In the genomic region with DNA sequence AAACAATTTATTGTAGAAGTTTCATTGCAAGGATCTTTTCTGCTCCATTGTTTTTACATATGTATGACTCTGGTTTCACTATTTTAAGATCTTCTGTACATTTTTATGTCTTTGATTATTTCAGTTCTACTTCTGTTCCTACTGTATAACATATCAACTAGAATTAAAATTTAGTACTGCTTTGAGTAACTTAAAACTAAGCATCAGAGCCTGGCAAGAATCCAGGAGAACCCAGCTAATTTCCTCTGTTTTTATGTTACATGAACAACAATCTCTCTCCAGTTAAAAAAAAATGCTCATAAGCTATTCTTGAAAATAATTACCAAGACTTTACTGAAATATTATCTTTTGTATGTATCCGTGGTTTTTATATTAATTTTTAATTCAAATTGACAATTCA, we compare ENCODE assay signal across 16 cellular contexts.
A peak's percentile ranks its signal among the peaks of the same experiment; 100 is the strongest.
DNase-seq lines count a peak whose midpoint lies in the region; ATAC-seq and TF ChIP-seq lines count a peak whose summit lies in the region.
"Had no signal": no experiment of that assay in that cellular context is flagged by ENCODE, and none has a peak within 500 bp of the region (broad histone marks: within the 10 kb centered on the region; RNA-seq: fewer than 3 reads in every experiment).

No MANE protein-coding gene starts in this region.

- 27% methylated on average over 1 of the region's 1 CpG for WGBS in right lobe of liver (ENCODE audit: insufficient coverage, low coverage, low lambda C conversion rate, missing lambda C conversion rate)

- H3K9me3 ChIP-seq in SK-N-MC (ENCODE audit: low read depth, low read length) = no peaks in the 10 kb centered on the region
- H3K9me3 ChIP-seq in right lobe of liver = no peaks in the 10 kb centered on the region

- no peak for ATAC-seq in right lobe of liver
- ATAC-seq in GM21717 (IDR thresholded peaks at IDR 0.05; ENCODE audit: unreplicated experiment) = no peak

- no peak for TF ChIP-seq CTCF in choroid plexus epithelial cell (conservative IDR thresholded peaks at IDR 0.05; ENCODE audit: low read depth, low read length)
- TF ChIP-seq CTCF in fibroblast of pulmonary artery (IDR thresholded peaks at IDR 0.05; ENCODE audit: low read length, missing control alignments) = no peak
- no peak for TF ChIP-seq CTCF in right lobe of liver (IDR thresholded peaks at IDR 0.05)

- H3K4me1 ChIP-seq in right lobe of liver = no peaks in the 10 kb centered on the region

- H3K27me3 ChIP-seq in right lobe of liver = no peaks in the 10 kb centered on the region

- no peak for TF ChIP-seq POLR2A in right lobe of liver (IDR thresholded peaks at IDR 0.05)

- H3K27ac ChIP-seq in SK-N-MC = peak overlapping the region; percentile 45; the same call in 1 of the 2 replicates
- H3K27ac ChIP-seq in right lobe of liver = no peak overlapping the region
- H3K27ac ChIP-seq: GM23248 had no signal

- H3K9ac ChIP-seq in SK-N-MC (ENCODE audit: insufficient read length) = no peak overlapping the region
- H3K9ac ChIP-seq: GM23248 had no signal

- DNase-seq in SK-N-MC (ENCODE audit: low read depth, low spot score) (peak; percentile 59), choroid plexus epithelial cell (ENCODE audit: low read depth) (peak; percentile 4), fibroblast of pulmonary artery (ENCODE audit: low read depth) (peak; percentile 4), right lobe of liver (no peak), posterior vena cava (ENCODE audit: low spot score) (no peak)
- DNase-seq: C1 segment of cervical spinal cord; Calu3; CD4-positive, alpha-beta memory T cell; COR-L47; DMS53; DMS79 treated with DMSO at 0.1 percent for 48 hours; GF-D8; GM23248; H7; HCEC 1CT had no signal

- intact Hi-C loops in right lobe of liver (cut with DNase I) = no loop called here
- intact Hi-C loops in posterior vena cava (cut with DNase I) = no loop called here

- H3K4me3 ChIP-seq in SK-N-MC (no peak overlapping the region), choroid plexus epithelial cell (ENCODE audit: low read depth, low read length) (no peak overlapping the region), fibroblast of pulmonary artery (replicated peaks; ENCODE audit: low read depth, low read length) (no peak overlapping the region), right lobe of liver (no peak overlapping the region)
- H3K4me3 ChIP-seq: GM23248 had no signal

- H3K36me3 ChIP-seq in SK-N-MC (ENCODE audit: insufficient read depth, low read length) (no peaks in the 10 kb centered on the region), right lobe of liver (no peaks in the 10 kb centered on the region)

Comparison
In these comparisons a context has a peak if more than half of its experiments do, and no peak if none do; other contexts are left out.
1. DNase-seq: peak in SK-N-MC (single experiment), choroid plexus epithelial cell (single experiment) and fibroblast of pulmonary artery (single experiment); none in right lobe of liver (0 of 3) and posterior vena cava (single experiment).